In genomic region chr13:26222523-26223046, GRCh38 we compare ENCODE assay signal across 2 cellular contexts.
TF ChIP-seq lines count a peak whose summit lies in the region.

No MANE protein-coding gene starts in this region.

TF ChIP-seq in K562, 482 proteins besides CTCF, POLR2A, EP300 and RAD21 (continues in another document):
- TF ChIP-seq TSHZ1 (CRISPR knock-in tag; IDR thresholded peaks at IDR 0.05) (no peak), KLF6 (CRISPR knock-in tag; IDR thresholded peaks at IDR 0.05; ENCODE audit: borderline replicate concordance) (no peak), ZBTB11 (CRISPR knock-in tag; IDR thresholded peaks at IDR 0.05) (peak in 1 of 3 experiments; percentile 94; a peak in 2 of 6 replicates), DNMT1 (IDR thresholded peaks at IDR 0.05) (no peak), BRF1 (IDR thresholded peaks at IDR 0.05; ENCODE audit: borderline replicate concordance, extremely low read depth, insufficient read length) (no peak), ILK (tag; IDR thresholded peaks at IDR 0.05; ENCODE audit: borderline replicate concordance, low read depth) (no peak), ADNP (tag; IDR thresholded peaks at IDR 0.05) (no peak), MLLT1 (IDR thresholded peaks at IDR 0.05) (0 out of 4 replicates have a peak, but pooled peaks of 1 of the 2 experiments have one; percentile 17), PBX2 (CRISPR knock-in tag; IDR thresholded peaks at IDR 0.05; ENCODE audit: low read depth) (no peak), PBX2 (tag; conservative IDR thresholded peaks at IDR 0.05; ENCODE audit: low read depth) (0 out of 2 replicates have a peak, but pooled peaks have one; percentile 9), SMARCC2 (IDR thresholded peaks at IDR 0.05; ENCODE audit: low read depth) (no peak), BRD4 (IDR thresholded peaks at IDR 0.05) (0 out of 2 replicates have a peak, but pooled peaks have one; percentile 2), FOXM1 (IDR thresholded peaks at IDR 0.05; ENCODE audit: low read depth) (no peak), FOXM1 (CRISPR knock-in tag; IDR thresholded peaks at IDR 0.05; ENCODE audit: low read depth) (no peak)

TF ChIP-seq in HepG2, 621 proteins besides CTCF, POLR2A, EP300 and RAD21 (continues in another document):
- TF ChIP-seq ZKSCAN5 (CRISPR knock-in tag; IDR thresholded peaks at IDR 0.05) (no peak), ZNF891 (CRISPR knock-in tag; IDR thresholded peaks at IDR 0.05) (no peak), NCOR1 (IDR thresholded peaks at IDR 0.05; ENCODE audit: borderline replicate concordance, low read length) (0 out of 2 replicates have a peak, but pooled peaks have one; percentile 4), HINFP (CRISPR knock-in tag; IDR thresholded peaks at IDR 0.05; ENCODE audit: low read depth) (no peak), LCORL (IDR thresholded peaks at IDR 0.05) (no peak), LCORL (CRISPR knock-in tag; IDR thresholded peaks at IDR 0.05) (0 out of 2 replicates have a peak, but pooled peaks have one; percentile 7), ZNF709 (CRISPR knock-in tag; IDR thresholded peaks at IDR 0.05) (peak; percentile 40; the same call in 1 of the 2 replicates), CSRNP2 (CRISPR knock-in tag; conservative IDR thresholded peaks at IDR 0.05; ENCODE audit: low read depth) (no peak), SRSF9 (IDR thresholded peaks at IDR 0.05; ENCODE audit: borderline replicate concordance, insufficient read depth, low read depth, low read length, poor library complexity, severe bottlenecking) (no peak), ZNF562 (CRISPR knock-in tag; IDR thresholded peaks at IDR 0.05; ENCODE audit: borderline replicate concordance) (no peak), HNRNPH1 (optimal IDR thresholded peaks at IDR 0.05; ENCODE audit: low read depth, low read length) (no peak), TMF1 (CRISPR knock-in tag; IDR thresholded peaks at IDR 0.05; ENCODE audit: low read depth) (no peak), ZNF704 (CRISPR knock-in tag; IDR thresholded peaks at IDR 0.05; ENCODE audit: borderline replicate concordance) (no peak), HCFC1 (IDR thresholded peaks at IDR 0.05; ENCODE audit: low read depth, low read length) (no peak), ZNF883 (CRISPR knock-in tag; IDR thresholded peaks at IDR 0.05; ENCODE audit: not compliant biosample characterization) (peak; percentile 5), RFXAP (CRISPR knock-in tag; IDR thresholded peaks at IDR 0.05; ENCODE audit: borderline replicate concordance) (peak; percentile 13), SIN3A (IDR thresholded peaks at IDR 0.05; ENCODE audit: borderline replicate concordance, low read depth, low read length) (no peak), SNAPC4 (CRISPR knock-in tag; IDR thresholded peaks at IDR 0.05) (no peak), ZNF501 (CRISPR knock-in tag; IDR thresholded peaks at IDR 0.05) (peak; percentile 31; the same call in 1 of the 2 replicates), ZNF75D (CRISPR knock-in tag; IDR thresholded peaks at IDR 0.05; ENCODE audit: borderline replicate concordance) (no peak), ELF1 (CRISPR knock-in tag; IDR thresholded peaks at IDR 0.05) (peak; percentile 17; the same call in 1 of the 2 replicates), ZNF20 (CRISPR knock-in tag; IDR thresholded peaks at IDR 0.05) (no peak), ZSCAN21 (CRISPR knock-in tag; IDR thresholded peaks at IDR 0.05; ENCODE audit: borderline replicate concordance) (no peak), KAT7 (CRISPR knock-in tag; IDR thresholded peaks at IDR 0.05; ENCODE audit: borderline replicate concordance) (peak; percentile 14; the same call in 1 of the 2 replicates), ZNF746 (CRISPR knock-in tag; IDR thresholded peaks at IDR 0.05) (no peak), ZNF468 (CRISPR knock-in tag; IDR thresholded peaks at IDR 0.05) (0 out of 2 replicates have a peak, but pooled peaks have one; percentile 19), PHF21A (CRISPR knock-in tag; IDR thresholded peaks at IDR 0.05) (0 out of 2 replicates have a peak, but pooled peaks have one; percentile 0), ISL2 (CRISPR knock-in tag; IDR thresholded peaks at IDR 0.05) (no peak), DR1 (CRISPR knock-in tag; IDR thresholded peaks at IDR 0.05) (no peak), SAP130 (CRISPR knock-in tag; IDR thresholded peaks at IDR 0.05; ENCODE audit: low read depth) (0 out of 2 replicates have a peak, but pooled peaks have one; percentile 1), PHF20 (CRISPR knock-in tag; IDR thresholded peaks at IDR 0.05) (peak; percentile 31), KAT2B (IDR thresholded peaks at IDR 0.05; ENCODE audit: borderline replicate concordance, low read depth, low read length) (no peak), NFYC (CRISPR knock-in tag; IDR thresholded peaks at IDR 0.05) (no peak), STAT6 (CRISPR knock-in tag; IDR thresholded peaks at IDR 0.05; ENCODE audit: borderline replicate concordance) (no peak), JARID2 (CRISPR knock-in tag; IDR thresholded peaks at IDR 0.05; ENCODE audit: insufficient replicate concordance) (no peak), RERE (CRISPR knock-in tag; IDR thresholded peaks at IDR 0.05; ENCODE audit: low read depth) (no peak), ZNF383 (CRISPR knock-in tag; IDR thresholded peaks at IDR 0.05; ENCODE audit: borderline replicate concordance) (no peak), ETV6 (CRISPR knock-in tag; conservative IDR thresholded peaks at IDR 0.05) (no peak), NCOA1 (CRISPR knock-in tag; IDR thresholded peaks at IDR 0.05) (0 out of 2 replicates have a peak, but pooled peaks have one; percentile 80)
